In genomic region chr11:67703709-67704108, GRCh38 we compare ENCODE assay signal across 6 cellular contexts. TPM values are rescaled to one million over a fixed set of nuclear protein-coding genes. Genes with fewer than 3 reads are reported as not detected.
"Had no signal": no experiment of that assay in that cellular context is flagged by ENCODE, and none has a peak within 500 bp of the region (broad histone marks: within the 10 kb centered on the region; RNA-seq: fewer than 3 reads in every experiment).

No MANE protein-coding gene starts in this region.

RNA-seq across cellular contexts. Expression of gene ALDH3B2, which starts 29.3 kb away (rescaled TPM):
- total RNA-seq: HepG2, HT1080, IMR-90, T-cell had no signal
- polyA plus RNA-seq: HepG2, IMR-90, SK-N-SH had no signal

RNA-seq across cellular contexts. Expression of gene ACY3, which starts 53.2 kb away (rescaled TPM):
- total RNA-seq: HT1080, IMR-90, SK-MEL-5 had no signal
- polyA plus RNA-seq: IMR-90, SK-N-SH had no signal
